ENCODE assay signal across 9 cellular contexts in genomic region chr6:12363651-12364381, GRCh38.
DNase-seq lines count a peak whose midpoint lies in the region; ATAC-seq, FAIRE-seq and TF ChIP-seq lines count a peak whose summit lies in the region.
"Had no signal": no experiment of that assay in that cellular context is flagged by ENCODE, and none has a peak within 500 bp of the region (broad histone marks: within the 10 kb centered on the region; RNA-seq: fewer than 3 reads in every experiment).

No MANE protein-coding gene starts in this region.

- TF ChIP-seq POLR2A in H54 (IDR thresholded peaks at IDR 0.05; ENCODE audit: low read depth, low read length): no peak

- H3K9ac ChIP-seq in duodenal mucosa (ENCODE audit: low read depth in 1 of 2, low read length in 2 of 2): peak overlapping the region in 1 of 2 donors; percentile 15

- H3K4me3 ChIP-seq in duodenal mucosa (ENCODE audit: low read depth in 1 of 2, low read length in 2 of 2): no peak overlapping the region
- H3K4me3 ChIP-seq: thoracic aorta had no signal

- H3K27me3 ChIP-seq in duodenal mucosa (ENCODE audit: control insufficient read depth in 1 of 2, insufficient read depth in 2 of 2, low read length in 2 of 2): no peaks in the 10 kb centered on the region

- no peaks in the 10 kb centered on the region for H3K36me3 ChIP-seq in duodenal mucosa (ENCODE audit: control insufficient read depth in 1 of 2, insufficient read depth in 2 of 2, low read length in 2 of 2)
- H3K36me3 ChIP-seq: thoracic aorta had no signal

- ATAC-seq in GM19463 (IDR thresholded peaks at IDR 0.05; ENCODE audit: unreplicated experiment) (peak; percentile 78), HG03442 (IDR thresholded peaks at IDR 0.05; ENCODE audit: unreplicated experiment) (peak; percentile 66)

- DNase-seq in AML-193 (lab: John Stamatoyannopoulos, UW): peak; percentile 95 to 96
- DNase-seq in NCI-H2081 (lab: John Stamatoyannopoulos, UW): no peak
- DNase-seq in activated CD4-positive, alpha-beta T cell treated with anti-CD3 and anti-CD28 coated beads for 1 hour: no peak
- DNase-seq in H54 (ENCODE audit: insufficient read length, low spot score): no peak
- no peak for DNase-seq in activated T-cell treated with anti-CD3 and anti-CD28 coated beads, Interleukin-2, amount 50 U/mL, for 48 hours

- H3K27ac ChIP-seq in duodenal mucosa (ENCODE audit: low read depth, low read length): peak overlapping the region; percentile 71
- H3K27ac ChIP-seq: thoracic aorta had no signal

- no peak for FAIRE-seq in H54 (lab: Jason Lieb, UNC)

- no peaks in the 10 kb centered on the region for H3K9me3 ChIP-seq in duodenal mucosa (ENCODE audit: control insufficient read depth in 1 of 2, low read length in 2 of 2)
- H3K9me3 ChIP-seq: thoracic aorta had no signal

- peaks cover 23 to 33% of the 10 kb centered on the region in 2 donors for H3K4me1 ChIP-seq in duodenal mucosa (ENCODE audit: control insufficient read depth in 1 of 2, insufficient read depth in 2 of 2, low read length in 2 of 2)

Comparison
In these comparisons a context has a peak if more than half of its experiments do, and no peak if none do; other contexts are left out.
1. DNase-seq: peak in AML-193 (2 of 2); none in NCI-H2081 (0 of 2), activated CD4-positive, alpha-beta T cell treated with anti-CD3 and anti-CD28 coated beads for 1 hour (single experiment), H54 (single experiment) and activated T-cell treated with anti-CD3 and anti-CD28 coated beads, Interleukin-2, amount 50 U/mL, for 48 hours (0 of 2).